ENCODE assay signal across 19 cellular contexts in genomic region chr18:59549797-59550516, GRCh38.
DNase-seq lines count a peak whose midpoint lies in the region; ATAC-seq and TF ChIP-seq lines count a peak whose summit lies in the region.
"Had no signal": no experiment of that assay in that cellular context is flagged by ENCODE, and none has a peak within 500 bp of the region (broad histone marks: within the 10 kb centered on the region; RNA-seq: fewer than 3 reads in every experiment).

No MANE protein-coding gene starts in this region.

- intact Hi-C loops in heart right ventricle (cut with DNase I) (loop anchor here in 2 of 10 donors (2.0 to 5.0 kb wide), 2 partner anchors 83 to 91 kb away; no protein-coding TSS in a partner anchor), testis (cut with DNase I; ENCODE audit: low total_unique reads) (no loop called here)

- H3K4me1 ChIP-seq in heart right ventricle, result peaks cover 0 to 18% (median 9%) of the 10 kb centered on the region in 9 donors
- peaks cover 4% of the 10 kb centered on the region for H3K4me1 ChIP-seq in testis
- H3K4me1 ChIP-seq: gastrocnemius medialis, pancreas, spleen had no signal

- 25 to 32% methylated on average over 6 of the region's 6 CpGs for WGBS in heart right ventricle, 2 donors
- 78 to 80% methylated on average over 5 to 6 of the region's 6 CpGs for WGBS in testis, 2 donors

- H3K27ac ChIP-seq in heart right ventricle (peak overlapping the region in 7 of 10 donors; percentile 7 to 59 (median 30)), testis (no peak overlapping the region)
- H3K27ac ChIP-seq: gastrocnemius medialis, pancreas, spleen, upper lobe of left lung had no signal

- TF ChIP-seq POLR2A in testis (IDR thresholded peaks at IDR 0.05), result no peak

- H3K4me3 ChIP-seq in heart right ventricle, result no peak overlapping the region
- H3K4me3 ChIP-seq in testis, result no peak overlapping the region
- H3K4me3 ChIP-seq: gastrocnemius medialis, pancreas, spleen, upper lobe of left lung had no signal

- no peak; the same call in 2 of the 3 replicates for ATAC-seq in SK-N-SH treated with all-trans-retinoic acid at 6 μM for 48 hours
- peak; percentile 39 to 83 (median 69) for ATAC-seq in heart right ventricle
- no peak for ATAC-seq in GM21447 (IDR thresholded peaks at IDR 0.05; ENCODE audit: unreplicated experiment)
- no peak for ATAC-seq in HG02763 (IDR thresholded peaks at IDR 0.05; ENCODE audit: unreplicated experiment)
- ATAC-seq: gastrocnemius medialis; stimulated activated effector memory CD8-positive, alpha-beta T cell treated with anti-CD3 and anti-CD28 coated beads, Interleukin-12 subunit alpha, Interleukin-12 subunit beta, amount 100 ng/mL, for 72 hours had no signal

- H3K36me3 ChIP-seq in heart right ventricle (no peaks in the 10 kb centered on the region), testis (ENCODE audit: low read depth, missing control alignments) (no peaks in the 10 kb centered on the region)
- H3K36me3 ChIP-seq: gastrocnemius medialis, pancreas, spleen, upper lobe of left lung had no signal

- TF ChIP-seq CTCF in heart right ventricle (IDR thresholded peaks at IDR 0.05), result no peak
- TF ChIP-seq CTCF in testis (IDR thresholded peaks at IDR 0.05), result no peak

- no peaks in the 10 kb centered on the region for H3K27me3 ChIP-seq in heart right ventricle
- H3K27me3 ChIP-seq in testis, result no peaks in the 10 kb centered on the region
- H3K27me3 ChIP-seq: gastrocnemius medialis, pancreas, spleen, upper lobe of left lung had no signal

- H3K9me3 ChIP-seq in heart right ventricle, result no peaks in the 10 kb centered on the region
- H3K9me3 ChIP-seq in testis, result no peaks in the 10 kb centered on the region
- H3K9me3 ChIP-seq: gastrocnemius medialis, pancreas, upper lobe of left lung had no signal

- DNase-seq in NCI-H748 (lab: John Stamatoyannopoulos, UW; ENCODE audit: unreplicated experiment) (peak; percentile 14), NCI-H748 treated with DMSO at 0.1 percent for 48 hours (lab: John Stamatoyannopoulos, UW) (no peak), heart right ventricle (peak; percentile 50), testis (peak; percentile 42), DMS79 treated with DMSO at 0.1 percent for 48 hours (lab: John Stamatoyannopoulos, UW) (no peak)
- DNase-seq: activated CD4-positive, alpha-beta T cell treated with anti-CD3 and anti-CD28 coated beads for 48 hours; activated gamma-delta T cell treated with Interleukin-2 at 50 U/mL for 16 hours; gastrocnemius medialis; Karpas-422; naive B cell; NCI-H187; NCI-H524 treated with DMSO at 0.1 percent for 48 hours; spleen; upper lobe of left lung had no signal

TF ChIP-seq in SK-N-SH treated with all-trans-retinoic acid at 6 μM for 48 hours, 23 proteins besides CTCF, POLR2A, EP300 and RAD21:
- TF ChIP-seq TSHZ2 (CRISPR knock-in tag; IDR thresholded peaks at IDR 0.05) (peak; percentile 12; the same call in 1 of the 2 replicates), ZC3H10 (CRISPR knock-in tag; IDR thresholded peaks at IDR 0.05) (no peak), POU6F1 (CRISPR knock-in tag; IDR thresholded peaks at IDR 0.05; ENCODE audit: borderline replicate concordance, low read depth) (no peak), CSDC2 (CRISPR knock-in tag; IDR thresholded peaks at IDR 0.05) (no peak)

Comparison
In these comparisons a context has a peak if more than half of its experiments do, and no peak if none do; other contexts are left out.
1. DNase-seq: peak in NCI-H748 (single experiment), heart right ventricle (2 of 2) and testis (single experiment); none in NCI-H748 treated with DMSO at 0.1 percent for 48 hours (single experiment) and DMS79 treated with DMSO at 0.1 percent for 48 hours (single experiment).
2. ATAC-seq: peak in heart right ventricle (8 of 8); none in SK-N-SH treated with all-trans-retinoic acid at 6 μM for 48 hours (single experiment), GM21447 (single experiment) and HG02763 (single experiment).
3. H3K27ac ChIP-seq: peak in heart right ventricle (7 of 10); none in testis (0 of 2).